In genomic region chr5:3428355-3428754, GRCh38 we compare ENCODE assay signal across 26 cellular contexts.
A peak's percentile ranks its signal among the peaks of the same experiment; 100 is the strongest.
DNase-seq lines count a peak whose midpoint lies in the region; TF ChIP-seq lines count a peak whose summit lies in the region.
"Had no signal": no experiment of that assay in that cellular context is flagged by ENCODE, and none has a peak within 500 bp of the region (broad histone marks: within the 10 kb centered on the region; RNA-seq: fewer than 3 reads in every experiment).

No MANE protein-coding gene starts in this region.

- no peak overlapping the region for H3K4me3 Mint-ChIP-seq in nephron progenitor cell
- H3K4me3 Mint-ChIP-seq: activated T-helper 17 cell treated with anti-CD3 and anti-CD28 coated beads, Interleukin-2, amount 50 U/mL, for 72 hours; CD4-positive, CD25-positive, alpha-beta regulatory T cell; effector memory CD8-positive, alpha-beta T cell; HFFc6; T-helper 2 cell treated with Interferon-gamma antibody and Interleukin-4, amounts not matched to agents 5 μg/mL and 100 μg/mL, for 36 hours had no signal

- H3K4me3 ChIP-seq in H7 (ENCODE audit: insufficient read depth, low read depth, low read length) (no peak overlapping the region), uterus (no peak overlapping the region)
- H3K4me3 ChIP-seq: cardiac muscle cell, coronary artery, stomach, tibial artery had no signal

- H3K36me3 Mint-ChIP-seq in nephron progenitor cell (ENCODE audit: low read depth), result no peaks in the 10 kb centered on the region
- H3K36me3 Mint-ChIP-seq: CD4-positive, CD25-positive, alpha-beta regulatory T cell had no signal

- H3K27ac Mint-ChIP-seq in nephron progenitor cell, result no peak overlapping the region
- H3K27ac Mint-ChIP-seq: activated naive CD4-positive, alpha-beta T cell treated with anti-CD3 and anti-CD28 coated beads, Interleukin-2, amount 50 U/mL, for 72 hours; activated T-helper 17 cell treated with anti-CD3 and anti-CD28 coated beads, Interleukin-2, amount 50 U/mL, for 72 hours; CD4-positive, CD25-positive, alpha-beta regulatory T cell; effector memory CD8-positive, alpha-beta T cell; HFFc6; progenitor cell of endocrine pancreas; T-helper 2 cell treated with Interferon-gamma antibody and Interleukin-4, amounts not matched to agents 5 μg/mL and 100 μg/mL, for 36 hours had no signal

- H3K27me3 ChIP-seq in H7 (ENCODE audit: control insufficient read depth, insufficient read depth, low read length) (no peaks in the 10 kb centered on the region), uterus (no peaks in the 10 kb centered on the region)
- H3K27me3 ChIP-seq: cardiac muscle cell had no signal

- no peak for TF ChIP-seq POLR2A in uterus (IDR thresholded peaks at IDR 0.05)

- peaks cover 38% of the 10 kb centered on the region for H3K4me1 Mint-ChIP-seq in nephron progenitor cell
- H3K4me1 Mint-ChIP-seq: activated T-helper 17 cell treated with anti-CD3 and anti-CD28 coated beads, Interleukin-2, amount 50 U/mL, for 72 hours; CD4-positive, CD25-positive, alpha-beta regulatory T cell had no signal

- no peaks in the 10 kb centered on the region for H3K4me1 ChIP-seq in uterus
- H3K4me1 ChIP-seq: stomach, tibial artery had no signal

- intact Hi-C loops in uterus (cut with DNase I; ENCODE audit: low total_unique reads), result no loop called here

- H3K9me3 ChIP-seq in uterus, result no peaks in the 10 kb centered on the region

- DNase-seq in H7 (peak; percentile 71), NCI-H1436 treated with DMSO at 0.1 percent for 48 hours (lab: John Stamatoyannopoulos, UW) (peak; percentile 11), NCI-H748 (lab: John Stamatoyannopoulos, UW; ENCODE audit: unreplicated experiment) (peak; percentile 99), nephron progenitor cell (peak; percentile 55), uterus (no peak), HuH-7 (ENCODE audit: low spot score) (no peak)
- DNase-seq in activated CD8-positive, alpha-beta memory T cell treated with anti-CD3 and anti-CD28 coated beads for 24 hours, result no peak
- DNase-seq: activated CD8-positive, alpha-beta memory T cell treated with anti-CD3 and anti-CD28 coated beads, Interleukin-2, amount 50 U/mL, for 4 hours; aorta; CD4-positive, CD25-positive, alpha-beta regulatory T cell; effector memory CD8-positive, alpha-beta T cell; GF-D8; HFFc6; kidney glomerular epithelial cell; NCI-H187 treated with DMSO at 0.1 percent for 48 hours; NCI-H510A; stimulated activated CD8-positive, alpha-beta memory T cell treated with anti-CD3 and anti-CD28 coated beads, Interleukin-4, amount 100 ng/mL, for 48 hours; stomach; tibial artery had no signal

- H3K36me3 ChIP-seq in H7 (replicated peaks; ENCODE audit: control insufficient read depth, insufficient read depth, low read length) (no peaks in the 10 kb centered on the region), uterus (no peaks in the 10 kb centered on the region)
- H3K36me3 ChIP-seq: cardiac muscle cell, stomach, tibial artery had no signal

- TF ChIP-seq CTCF in nephron progenitor cell (IDR thresholded peaks at IDR 0.05), result peak; percentile 9
- TF ChIP-seq CTCF in uterus (IDR thresholded peaks at IDR 0.05), result no peak

- H3K27ac ChIP-seq in uterus, result no peak overlapping the region
- H3K27ac ChIP-seq: cardiac muscle cell, coronary artery, stomach, tibial artery, VCaP had no signal

- H3K9me3 Mint-ChIP-seq in nephron progenitor cell, result peaks cover 11% of the 10 kb centered on the region

- peaks cover 26% of the 10 kb centered on the region for H3K27me3 Mint-ChIP-seq in nephron progenitor cell (ENCODE audit: low read depth, poor library complexity)
- H3K27me3 Mint-ChIP-seq: activated T-helper 17 cell treated with anti-CD3 and anti-CD28 coated beads, Interleukin-2, amount 50 U/mL, for 72 hours; CD4-positive, CD25-positive, alpha-beta regulatory T cell; effector memory CD8-positive, alpha-beta T cell had no signal

Comparison
In these comparisons a context has a peak if more than half of its experiments do, and no peak if none do; other contexts are left out.
1. DNase-seq: peak in H7 (single experiment), NCI-H1436 treated with DMSO at 0.1 percent for 48 hours (single experiment), NCI-H748 (single experiment) and nephron progenitor cell (single experiment); none in activated CD8-positive, alpha-beta memory T cell treated with anti-CD3 and anti-CD28 coated beads for 24 hours (single experiment), uterus (0 of 2) and HuH-7 (single experiment).